ENCODE assay signal across 20 cellular contexts in genomic region chr4:155781432-155781831, GRCh38. TPM values are rescaled to one million over a fixed set of nuclear protein-coding genes. Genes with fewer than 3 reads are reported as not detected.
DNase-seq lines count a peak whose midpoint lies in the region; ATAC-seq, FAIRE-seq and TF ChIP-seq lines count a peak whose summit lies in the region.
"Had no signal": no experiment of that assay in that cellular context is flagged by ENCODE, and none has a peak within 500 bp of the region (broad histone marks: within the 10 kb centered on the region; RNA-seq: fewer than 3 reads in every experiment).

No MANE protein-coding gene starts in this region.

- H3K4me1 ChIP-seq in pancreas: peaks cover 0 to 40% (median 19%) of the 10 kb centered on the region in 3 donors
- H3K4me1 ChIP-seq in stomach: peaks cover 5 to 36% (median 14%) of the 10 kb centered on the region in 4 donors

- ATAC-seq in pancreas (no peak), T-cell (replicated peaks in 1 of 4) (no peak)
- ATAC-seq: CD8-positive, alpha-beta T cell; GM12878; HCT116 had no signal

- TF ChIP-seq CTCF in pancreas (IDR thresholded peaks at IDR 0.05) (no peak), stomach (IDR thresholded peaks at IDR 0.05) (no peak)

- no peaks in the 10 kb centered on the region for H3K36me3 Mint-ChIP-seq in T-cell
- H3K36me3 Mint-ChIP-seq: CD8-positive, alpha-beta T cell had no signal

- peaks cover 0 to 4% of the 10 kb centered on the region in 2 donors for H3K27me3 Mint-ChIP-seq in T-cell
- H3K27me3 Mint-ChIP-seq: B cell had no signal

- H3K4me1 Mint-ChIP-seq in T-cell: no peaks in the 10 kb centered on the region
- H3K4me1 Mint-ChIP-seq: B cell had no signal

- H3K9me3 ChIP-seq in pancreas (no peaks in the 10 kb centered on the region), stomach (no peaks in the 10 kb centered on the region)
- H3K9me3 ChIP-seq: BLaER1 treated with 17β-estradiol and CSF1 and Interleukin-3, amounts not matched to agents 10 nM and 100 nM had no signal

- DNase-seq in RCC 7860 (ENCODE audit: low spot score) (no peak), pancreas (no peak), stomach (no peak), Kasumi-1 (lab: John Stamatoyannopoulos, UW) (no peak), SW480 (ENCODE audit: low spot score) (no peak), T-cell (no peak)
- DNase-seq: 8988T; Calu3; CD8-positive, alpha-beta T cell; DMS79 treated with DMSO at 0.1 percent for 48 hours; GOT3; H7; HFFc6 had no signal

- 90 to 96% methylated on average over 2 of the region's 2 CpGs for WGBS in pancreas, 2 donors
- 91 to 97% (median 96%) methylated on average over 2 of the region's 2 CpGs for WGBS in stomach, 5 donors

- H3K27me3 ChIP-seq in pancreas (no peaks in the 10 kb centered on the region), stomach (no peaks in the 10 kb centered on the region)
- H3K27me3 ChIP-seq: BLaER1 treated with 17β-estradiol and CSF1 and Interleukin-3, amounts not matched to agents 10 nM and 100 nM had no signal

- CTCF ChIA-PET in T-cell (lab: Charles Lee): no interaction called here

- no peak overlapping the region for H3K27ac Mint-ChIP-seq in T-cell
- H3K27ac Mint-ChIP-seq: B cell; CD8-positive, alpha-beta T cell; HFFc6 had no signal

- intact Hi-C loops in pancreas (cut with DNase I): loop anchor here in 1 of 3 donors (10.0 kb wide), 1 partner anchor 337 kb away; no protein-coding TSS in a partner anchor
- intact Hi-C loops in stomach (cut with DNase I; ENCODE audit: low total_unique reads): no loop called here

- no peaks in the 10 kb centered on the region for H3K9me3 Mint-ChIP-seq in T-cell
- H3K9me3 Mint-ChIP-seq: CD8-positive, alpha-beta T cell; HFFc6 had no signal

- TF ChIP-seq EP300 in stomach (IDR thresholded peaks at IDR 0.05): no peak

- TF ChIP-seq POLR2A in stomach (IDR thresholded peaks at IDR 0.05): no peak

- POLR2A ChIA-PET in T-cell (lab: Charles Lee): no interaction called here

- H3K27ac ChIP-seq in pancreas (no peak overlapping the region), stomach (no peak overlapping the region)
- H3K27ac ChIP-seq: BLaER1 treated with 17β-estradiol and CSF1 and Interleukin-3, amounts not matched to agents 10 nM and 100 nM had no signal

- no peaks in the 10 kb centered on the region for H3K36me3 ChIP-seq in pancreas
- no peaks in the 10 kb centered on the region for H3K36me3 ChIP-seq in stomach
- H3K36me3 ChIP-seq: BLaER1 treated with 17β-estradiol and CSF1 and Interleukin-3, amounts not matched to agents 10 nM and 100 nM had no signal

- FAIRE-seq in A204.1 (lab: Jason Lieb, UNC): peak; percentile 77
- peak; percentile 18 for FAIRE-seq in RCC 7860 (lab: Jason Lieb, UNC)
- FAIRE-seq in endometrium (lab: Jason Lieb, UNC): peak; percentile 90
- peak; percentile 69 for FAIRE-seq in pancreas (lab: Jason Lieb, UNC)
- FAIRE-seq: GM12878, HTR-8/SVneo had no signal

- H3K4me3 ChIP-seq in pancreas (no peak overlapping the region), stomach (no peak overlapping the region)
- H3K4me3 ChIP-seq: BLaER1 treated with 17β-estradiol and CSF1 and Interleukin-3, amounts not matched to agents 10 nM and 100 nM; GM12878 had no signal

- no peak overlapping the region for H3K4me3 Mint-ChIP-seq in T-cell
- H3K4me3 Mint-ChIP-seq: B cell; CD8-positive, alpha-beta T cell; HFFc6 had no signal

RNA-seq across cellular contexts. Expression of gene GUCY1B1, which starts 22.6 kb away (rescaled TPM):
- total RNA-seq in pancreas (10 to 100 TPM in 2 of 6 donors, 1 to 10 TPM in 4; 3.9 to 18.1 (median 4.4) TPM), stomach (10 to 100 TPM in 4 of 5 donors, not detected in 1; 14.8 to 59.8 (median 32.7) TPM), T-cell (1 to 10 TPM in 1 of 5 donors, under 1 TPM in 4; 0.09 to 1.1 (median 0.12) TPM)
- polyA plus RNA-seq in pancreas (10 to 100 TPM in 1 of 2 donors, 1 to 10 TPM in 1; 6.2 to 12.4 TPM), stomach (10 to 100 TPM in 1 of 3 donors, 1 to 10 TPM in 2; 5.3 to 10.5 (median 7.8) TPM)
- total RNA-seq: CD8-positive, alpha-beta T cell had no signal
